In the genomic region with DNA sequence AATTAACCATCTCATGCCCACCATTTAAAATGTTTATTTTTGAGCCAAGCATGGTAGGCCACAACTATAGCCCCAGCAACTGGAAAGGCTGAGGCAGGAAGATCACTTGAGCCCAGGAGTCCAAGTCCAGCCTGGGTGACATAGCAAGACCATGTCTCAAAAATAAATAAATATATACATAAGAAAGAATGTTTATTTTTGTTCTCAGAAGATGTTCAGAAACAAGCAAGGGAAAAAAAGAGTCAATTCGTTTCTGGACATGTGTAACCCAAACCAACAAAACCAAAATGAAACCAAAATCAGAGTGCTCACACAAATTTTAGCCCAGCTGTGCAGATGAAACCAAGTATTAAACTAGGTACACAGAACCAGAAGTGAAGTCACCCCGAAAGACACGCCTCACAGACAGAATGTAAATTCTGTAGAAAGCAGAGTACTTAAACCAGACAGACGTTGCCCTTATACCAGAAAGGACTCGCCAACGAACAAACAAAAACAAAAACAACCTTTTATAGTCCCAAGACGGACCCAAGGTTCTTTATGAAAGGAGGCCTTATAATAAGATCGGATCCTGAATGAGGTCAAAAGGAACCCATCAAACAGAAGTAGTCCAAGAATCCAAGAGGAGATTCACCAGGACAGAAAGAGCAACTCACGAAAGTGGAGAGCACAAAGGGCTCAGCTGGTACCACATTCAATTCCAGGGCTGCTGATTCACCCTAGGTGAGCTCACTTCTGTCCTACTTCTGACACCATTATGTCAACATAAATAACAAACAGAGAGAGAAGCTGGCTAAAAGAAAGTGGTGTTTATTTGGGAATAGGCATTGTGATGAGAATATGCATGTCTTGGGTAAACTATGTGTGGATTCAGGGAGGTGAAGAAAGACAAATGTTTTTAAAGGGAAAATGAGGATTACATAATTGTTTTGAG, we compare ENCODE assay signal across 12 cellular contexts. TPM values are rescaled to one million over a fixed set of nuclear protein-coding genes. Genes with fewer than 3 reads are reported as not detected.
A peak's percentile ranks its signal among the peaks of the same experiment; 100 is the strongest.
DNase-seq lines count a peak whose midpoint lies in the region; ATAC-seq, FAIRE-seq and TF ChIP-seq lines count a peak whose summit lies in the region.
"Had no signal": no experiment of that assay in that cellular context is flagged by ENCODE, and none has a peak within 500 bp of the region (broad histone marks: within the 10 kb centered on the region; RNA-seq: fewer than 3 reads in every experiment).

No MANE protein-coding gene starts in this region.

- no peaks in the 10 kb centered on the region for H3K27me3 ChIP-seq in Panc1 (ENCODE audit: control insufficient read depth, insufficient read depth, low read length)
- no peaks in the 10 kb centered on the region for H3K27me3 ChIP-seq in GM23248 (replicated peaks; ENCODE audit: insufficient read depth)
- H3K27me3 ChIP-seq: BE2C, body of pancreas, uterus had no signal

- 90 to 93% methylated on average over 9 of the region's 9 CpGs for WGBS in GM23248 (ENCODE audit: low coverage in 1 of 2, low lambda C conversion rate in 2 of 2, missing lambda C conversion rate in 2 of 2), 2 experiments

- no peak overlapping the region for H2AFZ ChIP-seq in GM23248

- DNase-seq in GM10248 (ENCODE audit: extremely low spot score) (peak; percentile 52), Panc1 (ENCODE audit: low read depth, low spot score) (peak; percentile 67), chondrocyte (ENCODE audit: low spot score) (no peak), GM23248 (no peak), D721Med (ENCODE audit: insufficient read length, low spot score) (no peak), HK-2 (ENCODE audit: unreplicated experiment) (no peak)
- DNase-seq: BE2C, body of pancreas, Kasumi-1, uterus had no signal

- no peak for FAIRE-seq in D721Med (lab: Jason Lieb, UNC)

- no peak overlapping the region for H3K27ac Mint-ChIP-seq in chondrocyte (ENCODE audit: unreplicated experiment)

- no peaks in the 10 kb centered on the region for H3K9me2 ChIP-seq in GM23248 (ENCODE audit: insufficient read depth)

- H3K9ac ChIP-seq in GM23248 = no peak overlapping the region

- POLR2A ChIA-PET in GM10248 (lab: Yijun Ruan, JAX) (no interaction called here), Panc1 (lab: Charles Lee) (no interaction called here)

- intact Hi-C loops in Panc1 (cut with micrococcal nuclease; ENCODE audit: unreplicated experiment) = no loop called here

- H3K36me3 Mint-ChIP-seq in chondrocyte (ENCODE audit: low read depth) = no peaks in the 10 kb centered on the region

- no peak overlapping the region for H3K4me2 ChIP-seq in GM23248 (ENCODE audit: unreplicated experiment)

- no peak overlapping the region for H3K4me3 Mint-ChIP-seq in chondrocyte (ENCODE audit: unreplicated experiment)

- TF ChIP-seq CTCF in GM10248 (IDR thresholded peaks at IDR 0.05; ENCODE audit: control extremely low read depth, extremely low read depth, low read depth, missing control alignments) (no peak), Panc1 (IDR thresholded peaks at IDR 0.05) (no peak), chondrocyte (IDR thresholded peaks at IDR 0.05) (no peak), D721Med (IDR thresholded peaks at IDR 0.05; ENCODE audit: insufficient read depth, missing control alignments) (no peak)

- no TSS peak for BruUV-seq in Panc1 (replicated peaks; lab: Mats Ljungman, UMichigan)

- no peaks in the 10 kb centered on the region for H3K27me3 Mint-ChIP-seq in chondrocyte (ENCODE audit: low read depth)

- H3K9me3 Mint-ChIP-seq in chondrocyte (ENCODE audit: low read depth) = no peaks in the 10 kb centered on the region

- peaks cover 1% of the 10 kb centered on the region for H3K4me1 Mint-ChIP-seq in chondrocyte (ENCODE audit: low read depth)

- H3K36me3 ChIP-seq in Panc1 (ENCODE audit: control insufficient read depth, insufficient read depth, low read length) (no peaks in the 10 kb centered on the region), GM23248 (ENCODE audit: low read depth) (no peaks in the 10 kb centered on the region)
- H3K36me3 ChIP-seq: BE2C, uterus had no signal

- H3K9me3 ChIP-seq in Panc1 (ENCODE audit: control insufficient read depth, insufficient read depth, low read depth, low read length) (no peaks in the 10 kb centered on the region), GM23248 (ENCODE audit: low read depth) (no peaks in the 10 kb centered on the region)
- H3K9me3 ChIP-seq: BE2C, body of pancreas, uterus had no signal

- H4K20me1 ChIP-seq in GM23248 (ENCODE audit: insufficient read depth) = no peaks in the 10 kb centered on the region

- in situ Hi-C loops in Panc1 (cut with HindIII; ENCODE audit: low pct_unique_long_range_greater_than_20kb, low sequenced_read_pairs) (no loop called here), GM23248 (cut with MboI) (no loop called here)

- H3K79me2 ChIP-seq in GM23248 (ENCODE audit: insufficient read depth) = no peaks in the 10 kb centered on the region

- H3K27ac ChIP-seq in Panc1 (ENCODE audit: low read length) = no peak overlapping the region; the same call in 1 of the 2 replicates
- H3K27ac ChIP-seq in GM23248 = no peak overlapping the region
- H3K27ac ChIP-seq: body of pancreas, uterus had no signal

- CTCF ChIA-PET in GM10248 (lab: Yijun Ruan, JAX) (interaction anchor here (1.8 kb wide), 1 partner anchor 314 kb away, joined by 6 read pairs; no protein-coding TSS in a partner anchor), Panc1 (lab: Charles Lee) (no interaction called here)

- peak overlapping the region in 1 of 2 experiments; percentile 27; a peak in 1 of 4 replicates for H3K4me3 ChIP-seq in Panc1 (ENCODE audit: low read depth in 2 of 2, low read length in 2 of 2)
- H3K4me3 ChIP-seq in GM23248 = no peak overlapping the region
- H3K4me3 ChIP-seq: body of pancreas, uterus had no signal

- H3K4me1 ChIP-seq in Panc1 (ENCODE audit: control insufficient read depth, insufficient read depth, low read length) (peaks cover 5% of the 10 kb centered on the region; the same call in 1 of the 2 replicates), GM23248 (ENCODE audit: insufficient read depth) (no peaks in the 10 kb centered on the region)
- H3K4me1 ChIP-seq: BE2C, body of pancreas, uterus had no signal

- H3F3A ChIP-seq in GM23248 (ENCODE audit: insufficient read depth) = no peaks in the 10 kb centered on the region

- ATAC-seq in GM19463 (IDR thresholded peaks at IDR 0.05; ENCODE audit: unreplicated experiment) (peak; percentile 97), HG03025 (IDR thresholded peaks at IDR 0.05; ENCODE audit: low FRiP score, unreplicated experiment) (peak; percentile 90), Panc1 (peak; percentile 88)
- ATAC-seq: body of pancreas had no signal

RNA-seq across cellular contexts. Expression of a gene that starts 31.8 kb away (rescaled TPM):
- total RNA-seq in Panc1 (2021; ENCODE audit: unreplicated experiment) (50.1 TPM), chondrocyte (43.9 to 54.4 TPM (median 50.8 TPM) in 3 replicates)
- 25.5 TPM for polyA plus RNA-seq in Panc1 (2012; ENCODE audit: insufficient read length)
- 34.4 and 36.9 TPM in 2 replicates for total RNA-seq in GM23248 (2014; rRNA removed; shearing (Covaris generic))
- polyA plus RNA-seq in GM23248 (2016; fragmentation: Nextera tagmentation; extraction: Ambion mirVana) = 7.8 and 10.3 TPM in 2 replicates

Comparison
In these comparisons a context has a peak if more than half of its experiments do, and no peak if none do; other contexts are left out.
1. DNase-seq: peak in GM10248 (single experiment) and Panc1 (single experiment); none in chondrocyte (single experiment), GM23248 (single experiment), D721Med (single experiment) and HK-2 (single experiment).
2. Peak in every context shown above with its lines, with median percentiles within 50 percentile points of each other: ATAC-seq.